In genomic region chr11:134361661-134362060, GRCh38 we compare ENCODE assay signal across 22 cellular contexts. TPM values are rescaled to one million over a fixed set of nuclear protein-coding genes. Genes with fewer than 3 reads are reported as not detected.
"Had no signal": no experiment of that assay in that cellular context is flagged by ENCODE, and none has a peak within 500 bp of the region (broad histone marks: within the 10 kb centered on the region; RNA-seq: fewer than 3 reads in every experiment).

No MANE protein-coding gene starts in this region.

- H3K36me3 ChIP-seq: brain microvascular endothelial cell, gastrocnemius medialis, heart left ventricle had no signal

- H3K27ac ChIP-seq: brain microvascular endothelial cell, gastrocnemius medialis, heart left ventricle had no signal

- H3K27me3 ChIP-seq: brain microvascular endothelial cell, gastrocnemius medialis had no signal

- DNase-seq: activated CD4-positive, alpha-beta T cell treated with anti-CD3 and anti-CD28 coated beads, Interleukin-2, amount 10 ng/mL, durations not matched to agents 7 days and 5 days; activated CD4-positive, CD25-positive, alpha-beta regulatory T cell; activated CD8-positive, alpha-beta memory T cell treated with anti-CD3 and anti-CD28 coated beads for 24 hours; activated naive CD4-positive, alpha-beta T cell; brain microvascular endothelial cell; effector memory CD8-positive, alpha-beta T cell; gastrocnemius medialis; immature natural killer cell; left colon; natural killer cell; nucleus accumbens; small intestine; stimulated activated CD4-positive, alpha-beta T cell treated with anti-CD3 and anti-CD28 coated beads, Interleukin-4, amount 100 ng/mL, for 4 hours; stimulated activated CD8-positive, alpha-beta memory T cell treated with anti-CD3 and anti-CD28 coated beads, Interleukin-4, amount 100 ng/mL, for 48 hours had no signal

- FAIRE-seq: small intestine, TTC549 had no signal

- H3K9me3 ChIP-seq: gastrocnemius medialis, heart left ventricle had no signal

- H3K36me3 Mint-ChIP-seq: immature natural killer cell, natural killer cell, type B pancreatic cell had no signal

- H3K4me3 ChIP-seq: gastrocnemius medialis, heart left ventricle had no signal

- H3K9me3 Mint-ChIP-seq: activated CD4-positive, alpha-beta T cell treated with anti-CD3 and anti-CD28 coated beads, Interleukin-2, amount 10 ng/mL, durations not matched to agents 7 days and 5 days; dendritic cell treated with granulocyte-macrophage colony-stimulating factor and Interleukin-4, amounts not matched to agents 40 ng/mL and 50 ng/mL, for 4 days; effector memory CD8-positive, alpha-beta T cell; immature natural killer cell; natural killer cell; stimulated activated naive CD8-positive, alpha-beta T cell treated with anti-CD3 and anti-CD28 coated beads, Interleukin-15, Interleukin-2, amounts not matched to agents 100 ng/mL and 50 ng/mL, for 24 hours; type B pancreatic cell had no signal

- ATAC-seq: effector memory CD8-positive, alpha-beta T cell; gastrocnemius medialis; heart left ventricle; left colon; natural killer cell; right cardiac atrium had no signal

- H3K4me3 Mint-ChIP-seq: activated CD4-positive, alpha-beta T cell treated with anti-CD3 and anti-CD28 coated beads, Interleukin-2, amount 10 ng/mL, durations not matched to agents 7 days and 5 days; dendritic cell treated with granulocyte-macrophage colony-stimulating factor and Interleukin-4, amounts not matched to agents 40 ng/mL and 50 ng/mL, for 4 days; natural killer cell; stimulated activated naive CD8-positive, alpha-beta T cell treated with anti-CD3 and anti-CD28 coated beads, Interleukin-15, Interleukin-2, amounts not matched to agents 100 ng/mL and 50 ng/mL, for 24 hours; type B pancreatic cell had no signal

- H3K4me1 ChIP-seq: gastrocnemius medialis had no signal

- H3K27ac Mint-ChIP-seq: activated CD4-positive, alpha-beta T cell treated with anti-CD3 and anti-CD28 coated beads, Interleukin-2, amount 10 ng/mL, durations not matched to agents 7 days and 5 days; dendritic cell treated with granulocyte-macrophage colony-stimulating factor and Interleukin-4, amounts not matched to agents 40 ng/mL and 50 ng/mL, for 4 days; progenitor cell of endocrine pancreas; stimulated activated naive CD8-positive, alpha-beta T cell treated with anti-CD3 and anti-CD28 coated beads, Interleukin-15, Interleukin-2, amounts not matched to agents 100 ng/mL and 50 ng/mL, for 24 hours; type B pancreatic cell had no signal

RNA-seq across cellular contexts. Expression of gene B3GAT1, which starts 50.4 kb away (rescaled TPM):
- total RNA-seq: epithelial cell of proximal tubule had no signal
